In the genomic region with DNA sequence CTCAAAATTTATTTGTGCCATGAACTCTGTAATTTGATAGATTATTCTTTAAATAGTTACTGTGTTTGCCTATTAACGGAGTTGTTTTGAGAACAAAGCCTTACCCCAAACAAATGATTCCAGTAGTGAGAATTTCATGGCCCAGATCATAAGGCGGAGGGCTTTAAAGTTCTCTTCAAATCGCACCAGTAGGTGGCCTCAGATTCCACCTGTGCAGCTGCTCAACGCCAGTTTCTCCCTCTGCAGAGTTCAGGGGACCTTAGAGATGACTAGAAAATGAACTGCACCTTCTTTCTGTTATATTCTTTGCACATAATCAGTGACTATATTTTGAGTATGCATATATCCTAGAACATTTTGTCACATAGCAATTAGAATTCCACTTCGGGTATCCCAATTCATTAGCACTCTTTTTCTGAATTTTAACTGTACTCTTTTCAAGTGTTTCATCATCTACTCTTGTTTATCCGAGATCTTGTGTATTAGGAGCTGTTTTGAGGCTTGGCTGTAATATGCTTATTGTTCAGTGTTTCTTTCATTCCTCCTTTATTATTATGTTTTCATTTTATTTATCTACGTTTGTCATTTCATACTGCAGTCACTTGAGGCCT, we compare ENCODE assay signal across 1 cellular context.
TF ChIP-seq lines count a peak whose summit lies in the region.

No MANE protein-coding gene starts in this region.

TF ChIP-seq in endothelial cell of umbilical vein, 7 proteins besides CTCF, POLR2A, EP300 and RAD21 (continued from another document):
- no peak for TF ChIP-seq POLR2AphosphoS5 (IDR thresholded peaks at IDR 0.05; ENCODE audit: insufficient read depth, low read depth, low read length)
- no peak for TF ChIP-seq MYC (IDR thresholded peaks at IDR 0.05; ENCODE audit: low read depth, low read length)
- TF ChIP-seq, protein P1, sequence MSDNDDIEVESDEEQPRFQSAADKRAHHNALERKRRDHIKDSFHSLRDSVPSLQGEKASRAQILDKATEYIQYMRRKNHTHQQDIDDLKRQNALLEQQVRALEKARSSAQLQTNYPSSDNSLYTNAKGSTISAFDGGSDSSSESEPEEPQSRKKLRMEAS (IDR thresholded peaks at IDR 0.05; ENCODE audit: insufficient read depth, insufficient read length) = no peak
- no peak for TF ChIP-seq EZH2 (IDR thresholded peaks at IDR 0.05; ENCODE audit: borderline replicate concordance, low read depth, low read length, severe bottlenecking)
- no peak for TF ChIP-seq GATA2 (IDR thresholded peaks at IDR 0.05; ENCODE audit: insufficient read depth, insufficient read length, low read depth, low read length)
